Comparison of ENCODE assay signal across 1 cellular context in genomic region chr1:41739061-41739955, GRCh38.
TF ChIP-seq lines count a peak whose summit lies in the region.

No MANE protein-coding gene starts in this region.

TF ChIP-seq in K562, 482 proteins besides CTCF, POLR2A, EP300 and RAD21 (continued from another document):
- TF ChIP-seq TFE3 (CRISPR knock-in tag; IDR thresholded peaks at IDR 0.05) (peak; percentile 58), GABPA (tag; conservative IDR thresholded peaks at IDR 0.05; ENCODE audit: low read depth) (peak; percentile 59), BCOR (IDR thresholded peaks at IDR 0.05) (peak; percentile 51; the same call in 1 of the 2 replicates), THRAP3 (IDR thresholded peaks at IDR 0.05; ENCODE audit: borderline replicate concordance) (no peak), CEBPB (tag; IDR thresholded peaks at IDR 0.05) (peak; percentile 80), ZNF639 (CRISPR knock-in tag; conservative IDR thresholded peaks at IDR 0.05 in 1 of 2, IDR thresholded peaks at IDR 0.05 in 1 of 2) (no peak), ZNF165 (CRISPR knock-in tag; IDR thresholded peaks at IDR 0.05; ENCODE audit: borderline replicate concordance) (no peak), SMAD4 (CRISPR knock-in tag; conservative IDR thresholded peaks at IDR 0.05) (no peak), MNT (conservative IDR thresholded peaks at IDR 0.05) (no peak), ZNF217 (CRISPR knock-in tag; IDR thresholded peaks at IDR 0.05) (no peak), ZNF766 (CRISPR knock-in tag; conservative IDR thresholded peaks at IDR 0.05) (no peak), U2AF2 (optimal IDR thresholded peaks at IDR 0.05; ENCODE audit: low read depth, low read length) (no peak), RBM25 (IDR thresholded peaks at IDR 0.05; ENCODE audit: low read depth, low read length, severe bottlenecking) (peak; percentile 70), HNRNPH1 (optimal IDR thresholded peaks at IDR 0.05; ENCODE audit: low read depth, low read length) (no peak), GATAD2B (IDR thresholded peaks at IDR 0.05; ENCODE audit: borderline replicate concordance) (no peak), SRSF9 (IDR thresholded peaks at IDR 0.05; ENCODE audit: borderline replicate concordance, low read depth, low read length) (no peak), USF1 (CRISPR knock-in tag; IDR thresholded peaks at IDR 0.05) (peak; percentile 49; the same call in 1 of the 2 replicates), ZNF280A (IDR thresholded peaks at IDR 0.05; ENCODE audit: low read depth, partially characterized antibody) (no peak), OTX1 (CRISPR knock-in tag; IDR thresholded peaks at IDR 0.05) (0 out of 2 replicates have a peak, but pooled peaks have one; percentile 11), ELF1 (tag; IDR thresholded peaks at IDR 0.05) (peak; percentile 53; the same call in 1 of the 2 replicates), ATF7 (IDR thresholded peaks at IDR 0.05) (no peak), CHD4 (IDR thresholded peaks at IDR 0.05; ENCODE audit: insufficient read depth, insufficient replicate concordance, low read depth, low read length, poor library complexity, severe bottlenecking) (peak; percentile 83), CREM (IDR thresholded peaks at IDR 0.05; ENCODE audit: low read depth) (no peak), CEBPG (CRISPR knock-in tag; IDR thresholded peaks at IDR 0.05) (no peak), CEBPG (tag; conservative IDR thresholded peaks at IDR 0.05 in 1 of 2, IDR thresholded peaks at IDR 0.05 in 1 of 2) (peak in 1 of 2 experiments; percentile 60; a peak in 1 of 4 replicates), HMG20A (CRISPR knock-in tag; conservative IDR thresholded peaks at IDR 0.05) (no peak), ETV1 (tag; conservative IDR thresholded peaks at IDR 0.05; ENCODE audit: low read depth) (0 out of 2 replicates have a peak, but pooled peaks have one; percentile 7), ZNF24 (IDR thresholded peaks at IDR 0.05) (no peak), MXI1 (IDR thresholded peaks at IDR 0.05; ENCODE audit: low read depth, low read length) (no peak), RAD51 (IDR thresholded peaks at IDR 0.05; ENCODE audit: borderline replicate concordance, low read depth) (peak; percentile 61), ZNF184 (CRISPR knock-in tag; IDR thresholded peaks at IDR 0.05) (no peak), KAT2B (IDR thresholded peaks at IDR 0.05; ENCODE audit: low read depth, low read length) (no peak), BHLHE40 (IDR thresholded peaks at IDR 0.05; ENCODE audit: low read length) (peak; percentile 75), GTF2A2 (tag; IDR thresholded peaks at IDR 0.05) (no peak), NFIC (IDR thresholded peaks at IDR 0.05) (no peak), ZNF134 (CRISPR knock-in tag; conservative IDR thresholded peaks at IDR 0.05) (no peak), ARID2 (IDR thresholded peaks at IDR 0.05) (no peak)
- TF ChIP-seq, protein P1, sequence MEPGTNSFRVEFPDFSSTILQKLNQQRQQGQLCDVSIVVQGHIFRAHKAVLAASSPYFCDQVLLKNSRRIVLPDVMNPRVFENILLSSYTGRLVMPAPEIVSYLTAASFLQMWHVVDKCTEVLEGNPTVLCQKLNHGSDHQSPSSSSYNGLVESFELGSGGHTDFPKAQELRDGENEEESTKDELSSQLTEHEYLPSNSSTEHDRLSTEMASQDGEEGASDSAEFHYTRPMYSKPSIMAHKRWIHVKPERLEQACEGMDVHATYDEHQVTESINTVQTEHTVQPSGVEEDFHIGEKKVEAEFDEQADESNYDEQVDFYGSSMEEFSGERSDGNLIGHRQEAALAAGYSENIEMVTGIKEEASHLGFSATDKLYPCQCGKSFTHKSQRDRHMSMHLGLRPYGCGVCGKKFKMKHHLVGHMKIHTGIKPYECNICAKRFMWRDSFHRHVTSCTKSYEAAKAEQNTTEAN (CRISPR knock-in tag; IDR thresholded peaks at IDR 0.05): no peak
- TF ChIP-seq, protein P2, sequence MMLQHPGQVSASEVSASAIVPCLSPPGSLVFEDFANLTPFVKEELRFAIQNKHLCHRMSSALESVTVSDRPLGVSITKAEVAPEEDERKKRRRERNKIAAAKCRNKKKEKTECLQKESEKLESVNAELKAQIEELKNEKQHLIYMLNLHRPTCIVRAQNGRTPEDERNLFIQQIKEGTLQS (IDR thresholded peaks at IDR 0.05): no peak
- TF ChIP-seq, protein P2 (CRISPR knock-in tag; conservative IDR thresholded peaks at IDR 0.05): no peak
- TF ChIP-seq, protein P3, sequence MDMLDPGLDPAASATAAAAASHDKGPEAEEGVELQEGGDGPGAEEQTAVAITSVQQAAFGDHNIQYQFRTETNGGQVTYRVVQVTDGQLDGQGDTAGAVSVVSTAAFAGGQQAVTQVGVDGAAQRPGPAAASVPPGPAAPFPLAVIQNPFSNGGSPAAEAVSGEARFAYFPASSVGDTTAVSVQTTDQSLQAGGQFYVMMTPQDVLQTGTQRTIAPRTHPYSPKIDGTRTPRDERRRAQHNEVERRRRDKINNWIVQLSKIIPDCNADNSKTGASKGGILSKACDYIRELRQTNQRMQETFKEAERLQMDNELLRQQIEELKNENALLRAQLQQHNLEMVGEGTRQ (CRISPR knock-in tag; IDR thresholded peaks at IDR 0.05): peak; percentile 77
